Comparison of ENCODE assay signal across 16 cellular contexts in genomic region chr1:242178924-242179708, GRCh38.
A peak's percentile ranks its signal among the peaks of the same experiment; 100 is the strongest.
DNase-seq lines count a peak whose midpoint lies in the region; ATAC-seq lines count a peak whose summit lies in the region.
"Had no signal": no experiment of that assay in that cellular context is flagged by ENCODE, and none has a peak within 500 bp of the region (broad histone marks: within the 10 kb centered on the region; RNA-seq: fewer than 3 reads in every experiment).

No MANE protein-coding gene starts in this region.

- peaks cover 5 to 10% (median 6%) of the 10 kb centered on the region in 3 donors for H3K9me3 Mint-ChIP-seq in T-cell

- POLR2A ChIA-PET in T-cell (lab: Charles Lee): no interaction called here

- H3K4me1 Mint-ChIP-seq in T-cell: no peaks in the 10 kb centered on the region
- H3K4me1 Mint-ChIP-seq: activated B cell treated with CpG ODN at 0.5 μM for 24 hours, mesothelial cell of epicardium had no signal

- no peaks in the 10 kb centered on the region for H3K36me3 Mint-ChIP-seq in T-cell
- H3K36me3 Mint-ChIP-seq: mesothelial cell of epicardium had no signal

- ATAC-seq in GM21360 (IDR thresholded peaks at IDR 0.05; ENCODE audit: unreplicated experiment) (peak; percentile 3), HG03432 (IDR thresholded peaks at IDR 0.05; ENCODE audit: unreplicated experiment) (peak; percentile 9), T-cell (replicated peaks in 1 of 4) (no peak), GM19035 (IDR thresholded peaks at IDR 0.05; ENCODE audit: unreplicated experiment) (no peak)
- ATAC-seq: upper lobe of right lung had no signal

- H3K27me3 Mint-ChIP-seq in T-cell: peaks cover 0 to 2% of the 10 kb centered on the region in 2 donors
- H3K27me3 Mint-ChIP-seq: activated B cell treated with CpG ODN at 0.5 μM for 24 hours had no signal

- CTCF ChIA-PET in T-cell (lab: Charles Lee): no interaction called here

- H3K27ac ChIP-seq in cingulate gyrus (ENCODE audit: low read depth, low read length): peak overlapping the region; percentile 98
- H3K27ac ChIP-seq: C4-2B, GM23248, upper lobe of right lung had no signal

- no peak overlapping the region for H3K27ac Mint-ChIP-seq in T-cell
- H3K27ac Mint-ChIP-seq: activated B cell treated with CpG ODN at 0.5 μM for 24 hours, mesothelial cell of epicardium had no signal

- H3K4me3 Mint-ChIP-seq in T-cell: no peak overlapping the region
- H3K4me3 Mint-ChIP-seq: activated B cell treated with CpG ODN at 0.5 μM for 24 hours, mesothelial cell of epicardium had no signal

- peak in 31 of 56 donors; percentile 7 to 69 (median 45) for DNase-seq in nucleus accumbens (lab: John Stamatoyannopoulos, UW)
- DNase-seq in DMS79 (lab: John Stamatoyannopoulos, UW): no peak
- no peak for DNase-seq in T-cell
- DNase-seq: activated B cell treated with CpG ODN at 0.5 μM for 24 hours; activated CD8-positive, alpha-beta memory T cell treated with anti-CD3 and anti-CD28 coated beads, Interleukin-2, amount 50 U/mL, for 4 hours; activated naive CD4-positive, alpha-beta T cell treated with Interleukin-2 at 50 U/mL for 16 hours; effector CD8-positive, alpha-beta T cell; GM23248; stimulated activated CD4-positive, alpha-beta T cell treated with anti-CD3 and anti-CD28 coated beads, Interleukin-4, amount 100 ng/mL, for 4 hours; upper lobe of right lung had no signal

Comparison
In these comparisons a context has a peak if more than half of its experiments do, and no peak if none do; other contexts are left out.
1. ATAC-seq: peak in GM21360 (single experiment) and HG03432 (single experiment); none in T-cell (0 of 4) and GM19035 (single experiment).
2. DNase-seq: peak in nucleus accumbens (31 of 56); none in DMS79 (single experiment) and T-cell (0 of 34).